In the genomic region with DNA sequence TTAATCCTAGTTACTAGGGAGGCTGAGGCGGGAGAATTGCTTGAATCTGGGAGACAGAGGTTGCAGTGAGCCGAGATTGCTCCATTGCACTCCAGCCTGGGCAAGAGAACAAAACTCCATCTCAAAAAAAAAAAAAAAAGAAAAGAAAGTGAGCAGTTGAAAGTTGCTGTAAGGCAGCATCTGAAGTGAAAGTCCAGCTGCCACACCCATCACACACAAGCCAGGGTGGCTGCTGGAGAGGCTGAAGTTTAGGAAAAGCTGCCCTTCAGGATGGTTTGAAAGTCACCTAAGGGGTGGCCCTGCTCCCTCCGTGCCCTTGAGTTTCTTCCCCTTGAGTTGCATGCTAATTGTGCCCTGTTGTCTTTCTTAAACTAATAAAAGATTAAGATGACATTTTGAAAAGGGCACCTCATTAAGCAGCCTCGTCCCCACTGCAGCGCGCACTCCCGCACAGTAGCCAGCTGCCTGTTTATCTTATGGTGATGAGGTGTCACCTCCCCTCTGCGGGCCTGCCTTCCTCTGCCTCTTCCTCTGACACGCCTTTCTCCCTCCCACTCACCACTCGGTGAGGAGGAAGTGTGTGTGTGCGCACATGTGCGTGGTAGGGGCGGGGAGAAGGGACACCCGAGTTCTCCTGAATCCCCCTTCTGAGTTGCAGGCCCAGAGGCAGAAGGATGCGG, we compare ENCODE assay signal across 11 cellular contexts.
DNase-seq lines count a peak whose midpoint lies in the region; ATAC-seq lines count a peak whose summit lies in the region.
"Had no signal": no experiment of that assay in that cellular context is flagged by ENCODE, and none has a peak within 500 bp of the region (broad histone marks: within the 10 kb centered on the region; RNA-seq: fewer than 3 reads in every experiment).

No MANE protein-coding gene starts in this region.

- no peak overlapping the region for H3K4me3 Mint-ChIP-seq in activated naive CD8-positive, alpha-beta T cell treated with anti-CD3 and anti-CD28 coated beads, Interleukin-2, amount 50 U/mL, for 24 hours
- H3K4me3 Mint-ChIP-seq: activated B cell treated with CpG ODN at 0.5 μM for 24 hours had no signal

- no peaks in the 10 kb centered on the region for H3K36me3 Mint-ChIP-seq in activated naive CD8-positive, alpha-beta T cell treated with anti-CD3 and anti-CD28 coated beads, Interleukin-2, amount 50 U/mL, for 24 hours (ENCODE audit: low read depth)

- peaks cover 9% of the 10 kb centered on the region for H3K4me1 Mint-ChIP-seq in activated naive CD8-positive, alpha-beta T cell treated with anti-CD3 and anti-CD28 coated beads, Interleukin-2, amount 50 U/mL, for 24 hours

- no peak overlapping the region for H3K27ac Mint-ChIP-seq in activated naive CD8-positive, alpha-beta T cell treated with anti-CD3 and anti-CD28 coated beads, Interleukin-2, amount 50 U/mL, for 24 hours
- H3K27ac Mint-ChIP-seq: activated B cell treated with CpG ODN at 0.5 μM for 24 hours had no signal

- H3K9me3 Mint-ChIP-seq in activated naive CD8-positive, alpha-beta T cell treated with anti-CD3 and anti-CD28 coated beads, Interleukin-2, amount 50 U/mL, for 24 hours: no peaks in the 10 kb centered on the region
- H3K9me3 Mint-ChIP-seq: activated B cell treated with CpG ODN at 0.5 μM for 24 hours had no signal

- DNase-seq in activated CD4-positive, alpha-beta T cell treated with anti-CD3 and anti-CD28 coated beads, Interleukin-2, amount 50 U/mL, for 4 hours: peak; percentile 19 to 30
- DNase-seq in activated naive CD8-positive, alpha-beta T cell treated with anti-CD3 and anti-CD28 coated beads, Interleukin-2, amount 50 U/mL, for 24 hours: peak; percentile 35
- peak; percentile 24 to 62 for DNase-seq in stimulated activated CD4-positive, alpha-beta T cell treated with anti-CD3 and anti-CD28 coated beads, Interleukin-4, amount 100 ng/mL, for 4 hours
- DNase-seq in NCI-H1436 (lab: John Stamatoyannopoulos, UW): no peak
- DNase-seq in NCI-H82 treated with DMSO at 0.1 percent for 48 hours (lab: John Stamatoyannopoulos, UW; ENCODE audit: unreplicated experiment): no peak
- no peak for DNase-seq in NCI-H524 (lab: John Stamatoyannopoulos, UW)
- no peak for DNase-seq in NCI-H2196 (lab: John Stamatoyannopoulos, UW; ENCODE audit: unreplicated experiment)
- DNase-seq: activated B cell treated with CpG ODN at 0.5 μM for 24 hours, foreskin keratinocyte, pancreas had no signal

- ATAC-seq in HG02884 (IDR thresholded peaks at IDR 0.05; ENCODE audit: unreplicated experiment): peak; percentile 54
- ATAC-seq in activated naive CD8-positive, alpha-beta T cell treated with anti-CD3 and anti-CD28 coated beads, Interleukin-2, amount 50 U/mL, for 24 hours: peak; percentile 66
- ATAC-seq: foreskin keratinocyte, pancreas had no signal

- no peaks in the 10 kb centered on the region for H3K27me3 Mint-ChIP-seq in activated naive CD8-positive, alpha-beta T cell treated with anti-CD3 and anti-CD28 coated beads, Interleukin-2, amount 50 U/mL, for 24 hours
- H3K27me3 Mint-ChIP-seq: activated B cell treated with CpG ODN at 0.5 μM for 24 hours had no signal

Comparison
In these comparisons a context has a peak if more than half of its experiments do, and no peak if none do; other contexts are left out.
1. DNase-seq: peak in activated CD4-positive, alpha-beta T cell treated with anti-CD3 and anti-CD28 coated beads, Interleukin-2, amount 50 U/mL, for 4 hours (2 of 2), activated naive CD8-positive, alpha-beta T cell treated with anti-CD3 and anti-CD28 coated beads, Interleukin-2, amount 50 U/mL, for 24 hours (single experiment) and stimulated activated CD4-positive, alpha-beta T cell treated with anti-CD3 and anti-CD28 coated beads, Interleukin-4, amount 100 ng/mL, for 4 hours (2 of 2); none in NCI-H1436 (single experiment), NCI-H82 treated with DMSO at 0.1 percent for 48 hours (single experiment), NCI-H524 (0 of 2) and NCI-H2196 (single experiment).